1 cellular context compared by ENCODE assay signal in the genomic region with DNA sequence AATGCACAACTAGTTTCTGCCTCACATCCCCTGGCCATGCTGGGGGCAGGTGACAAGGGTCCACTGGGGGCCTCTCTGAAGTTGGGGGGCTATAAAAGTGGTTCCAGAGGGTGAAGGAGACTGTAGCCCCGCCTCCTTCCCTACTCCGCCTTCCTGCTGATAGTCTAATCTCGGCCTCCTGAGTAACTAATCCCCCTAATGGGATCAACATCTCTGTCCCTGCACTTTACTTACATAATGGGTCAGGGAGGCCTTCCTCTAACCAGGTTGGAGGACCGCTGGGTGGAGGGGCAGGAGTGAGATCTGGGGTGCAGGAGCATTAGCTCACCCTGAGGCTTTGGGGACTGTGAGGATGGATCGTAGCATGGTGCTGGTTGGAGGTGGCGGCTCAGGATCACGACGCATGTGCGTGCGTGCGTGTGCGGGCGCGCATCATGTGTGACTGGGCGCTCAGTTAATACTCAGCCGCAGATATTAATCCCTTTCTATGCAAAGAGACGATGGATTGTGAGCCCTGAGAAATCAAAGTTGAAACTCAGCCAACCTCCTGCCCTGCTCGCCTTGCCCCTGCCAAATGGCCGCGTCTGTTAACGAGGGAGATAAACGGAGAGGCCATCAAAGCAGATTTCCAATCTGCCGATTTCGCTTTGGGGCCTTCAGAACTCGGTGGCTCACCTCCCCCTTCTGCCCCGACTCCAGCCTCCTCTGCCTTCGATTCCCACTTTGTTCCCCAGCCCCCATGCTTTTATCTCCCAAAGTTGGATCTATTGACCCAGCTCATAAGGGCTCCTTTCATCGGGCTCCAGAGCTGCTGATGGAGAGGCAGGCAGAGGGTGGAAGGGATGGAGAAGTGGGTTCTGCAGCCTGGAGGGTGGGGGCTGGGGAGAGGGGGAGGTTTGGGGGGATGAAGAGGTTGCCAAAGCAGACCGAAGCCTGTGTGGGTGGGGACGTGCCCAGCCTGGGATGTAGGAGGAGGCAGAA.
TF ChIP-seq lines count a peak whose summit lies in the region.

No MANE protein-coding gene starts in this region.

TF ChIP-seq in IMR-90, 13 proteins besides CTCF, POLR2A, EP300 and RAD21:
- no peak for TF ChIP-seq RFX5 (IDR thresholded peaks at IDR 0.05; ENCODE audit: low read depth, low read length)
- no peak for TF ChIP-seq CEBPB (IDR thresholded peaks at IDR 0.05; ENCODE audit: low read depth, low read length)
- no peak for TF ChIP-seq CHD1 (IDR thresholded peaks at IDR 0.05; ENCODE audit: low read depth, low read length)
- TF ChIP-seq BHLHE40 (IDR thresholded peaks at IDR 0.05; ENCODE audit: low read depth, low read length): no peak
- TF ChIP-seq, protein P1, sequence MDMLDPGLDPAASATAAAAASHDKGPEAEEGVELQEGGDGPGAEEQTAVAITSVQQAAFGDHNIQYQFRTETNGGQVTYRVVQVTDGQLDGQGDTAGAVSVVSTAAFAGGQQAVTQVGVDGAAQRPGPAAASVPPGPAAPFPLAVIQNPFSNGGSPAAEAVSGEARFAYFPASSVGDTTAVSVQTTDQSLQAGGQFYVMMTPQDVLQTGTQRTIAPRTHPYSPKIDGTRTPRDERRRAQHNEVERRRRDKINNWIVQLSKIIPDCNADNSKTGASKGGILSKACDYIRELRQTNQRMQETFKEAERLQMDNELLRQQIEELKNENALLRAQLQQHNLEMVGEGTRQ (IDR thresholded peaks at IDR 0.05; ENCODE audit: low read depth, low read length): no peak
